In the genomic region with DNA sequence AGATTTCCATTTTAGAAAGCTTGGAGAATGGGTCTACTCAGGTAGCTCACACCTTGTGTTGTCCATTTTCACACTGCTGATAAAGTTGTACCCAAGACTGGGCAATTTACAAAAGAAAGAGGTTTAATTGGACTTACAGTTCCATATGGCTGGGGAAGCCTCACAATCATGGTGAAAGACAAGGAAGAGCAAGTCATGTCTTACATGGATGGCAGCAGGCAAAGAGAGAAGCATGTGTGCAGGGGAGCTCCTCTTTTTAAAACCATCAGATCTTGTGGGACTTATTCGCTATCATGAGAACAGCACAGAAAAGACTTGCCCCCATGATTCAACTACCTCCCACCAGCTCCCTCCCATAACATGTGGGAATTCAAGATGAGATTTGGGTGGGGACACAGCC, we compare ENCODE assay signal across 7 cellular contexts. TPM values are rescaled to one million over a fixed set of nuclear protein-coding genes. Genes with fewer than 3 reads are reported as not detected.
DNase-seq lines count a peak whose midpoint lies in the region; ATAC-seq, FAIRE-seq and TF ChIP-seq lines count a peak whose summit lies in the region.
"Not testable (repeated sequence)": the region's sequence is repeated elsewhere in the genome, so short reads cannot be mapped to it uniquely, and the experiment has no call there.

No MANE protein-coding gene starts in this region.

- no CpG with 5 or more reads among the region's 1 CpG for WGBS in IMR-90 (ENCODE audit: extremely low coverage in 2 of 2, insufficient read length in 1 of 2), 2 experiments
- WGBS in mesenchymal stem cell, result 100% methylated on average over 1 of the region's 1 CpG

- not testable (repeated sequence) for H3K23ac ChIP-seq in IMR-90 (ENCODE audit: low read depth, low read length); mesenchymal stem cell (ENCODE audit: low read length in 2 of 2)

- H3K4me3 ChIP-seq in Caco-2 (ENCODE audit: low read depth, low read length); IMR-90 (ENCODE audit: insufficient read depth, low read depth, low read length); astrocyte (ENCODE audit: insufficient read depth, low read depth, low read length); mesenchymal stem cell (ENCODE audit: insufficient read depth in 1 of 2, low read depth in 1 of 2, low read length in 2 of 2); tibial artery: not testable (repeated sequence)

- not testable (repeated sequence) for H3K9ac ChIP-seq in IMR-90 (ENCODE audit: low read depth, low read length); astrocyte (ENCODE audit: low read length)
- H3K9ac ChIP-seq in mesenchymal stem cell (ENCODE audit: low read length), result peak overlapping the region; percentile 30

- peak overlapping the region; percentile 61 to 72; a peak in 3 of 4 replicates for H4K8ac ChIP-seq in IMR-90 (ENCODE audit: low read depth in 2 of 2, low read length in 2 of 2)
- H4K8ac ChIP-seq in mesenchymal stem cell (ENCODE audit: low read length), result peak overlapping the region; percentile 80

- not testable (repeated sequence) for H3K27me3 ChIP-seq in Caco-2 (replicated peaks; ENCODE audit: control insufficient read depth, insufficient read depth, low read length); IMR-90 (ENCODE audit: control insufficient read depth, insufficient read depth, low read length); astrocyte (ENCODE audit: insufficient read depth, low read length); mesenchymal stem cell (ENCODE audit: control insufficient read depth in 1 of 2, insufficient read depth in 1 of 2, low read length in 2 of 2); tibial artery

- peak overlapping the region; percentile 82 for H4K5ac ChIP-seq in IMR-90 (ENCODE audit: low read depth, low read length)

- H4K20me1 ChIP-seq in IMR-90 (ENCODE audit: insufficient read depth, low read length); astrocyte (ENCODE audit: insufficient read depth, low read length): not testable (repeated sequence)

- not testable (repeated sequence) for BruUV-seq in Caco-2 (replicated peaks; lab: Mats Ljungman, UMichigan); IMR-90 (replicated peaks; lab: Mats Ljungman, UMichigan)

- H2BK20ac ChIP-seq in IMR-90 (ENCODE audit: low read depth, low read length), result peak overlapping the region; percentile 84

- TF ChIP-seq RAD21 in IMR-90 (IDR thresholded peaks at IDR 0.05; ENCODE audit: low read length), result not testable (repeated sequence)

- not testable (repeated sequence) for H3K36me3 ChIP-seq in Caco-2 (ENCODE audit: control insufficient read depth, insufficient read depth, low read length); IMR-90 (ENCODE audit: control insufficient read depth, insufficient read depth, low read length); astrocyte (ENCODE audit: insufficient read depth, low read length); mesenchymal stem cell (ENCODE audit: control insufficient read depth in 1 of 2, insufficient read depth in 2 of 2, low read depth in 1 of 2, low read length in 2 of 2); tibial artery

- ATAC-seq in IMR-90 (ENCODE audit: low read depth); central memory CD8-positive, alpha-beta T cell (replicated peaks; ENCODE audit: extremely low read depth, poor library complexity, severe bottlenecking): not testable (repeated sequence)

- peaks cover 20% of the 10 kb centered on the region for H3K9me3 ChIP-seq in Caco-2
- H3K9me3 ChIP-seq in IMR-90 (ENCODE audit: control insufficient read depth, insufficient read depth, low read length); astrocyte (ENCODE audit: insufficient read depth, low read depth, low read length); mesenchymal stem cell (ENCODE audit: control insufficient read depth, low read length); tibial artery: not testable (repeated sequence)

- intact Hi-C loops in Caco-2 (cut with micrococcal nuclease; ENCODE audit: unreplicated experiment); IMR-90 (cut with micrococcal nuclease); tibial artery (cut with DNase I; ENCODE audit: low total_unique reads): not testable (repeated sequence)

- DNase-seq in Caco-2; IMR-90; astrocyte (ENCODE audit: low read depth); central memory CD8-positive, alpha-beta T cell (ENCODE audit: low spot score in 2 of 2); endothelial cell (ENCODE audit: low spot score); mesenchymal stem cell; tibial artery: not testable (repeated sequence)

- FAIRE-seq in astrocyte (lab: Jason Lieb, UNC), result not testable (repeated sequence)

- not testable (repeated sequence) for TF ChIP-seq POLR2A in IMR-90 (IDR thresholded peaks at IDR 0.05; ENCODE audit: low read depth, low read length)

- H3K18ac ChIP-seq in IMR-90 (ENCODE audit: low read depth, low read length), result peak overlapping the region; percentile 95
- H3K18ac ChIP-seq in mesenchymal stem cell (ENCODE audit: low read depth in 1 of 2, low read length in 2 of 2), result not testable (repeated sequence)

- peak overlapping the region; percentile 84; the same call in 1 of the 2 replicates for H3K27ac ChIP-seq in IMR-90 (ENCODE audit: insufficient read depth, low read length)
- H3K27ac ChIP-seq in astrocyte (ENCODE audit: low read depth, low read length); mesenchymal stem cell (ENCODE audit: low read length, poor library complexity, severe bottlenecking): not testable (repeated sequence)
- H3K27ac ChIP-seq in tibial artery, result peak overlapping the region; percentile 54 to 65

- TF ChIP-seq CTCF in Caco-2 (IDR thresholded peaks at IDR 0.05; ENCODE audit: insufficient read depth in 1 of 2, low read depth in 1 of 2, low read length in 1 of 2, severe bottlenecking in 1 of 2, unreplicated experiment in 1 of 2); IMR-90 (conservative IDR thresholded peaks at IDR 0.05; ENCODE audit: low read depth, low read length); astrocyte (IDR thresholded peaks at IDR 0.05; ENCODE audit: insufficient read depth, low read depth, low read length); endothelial cell (IDR thresholded peaks at IDR 0.05; ENCODE audit: unreplicated experiment); tibial artery (IDR thresholded peaks at IDR 0.05): not testable (repeated sequence)

- POLR2A ChIA-PET in Caco-2 (lab: Charles Lee); IMR-90 (lab: Charles Lee; ENCODE audit: unreplicated experiment): not testable (repeated sequence)

- not testable (repeated sequence) for H2AFZ ChIP-seq in IMR-90 (replicated peaks; ENCODE audit: low read length, poor library complexity); astrocyte (ENCODE audit: low read depth, low read length); mesenchymal stem cell (ENCODE audit: low read depth, low read length)

- H3K27ac Mint-ChIP-seq in Caco-2 (ENCODE audit: unreplicated experiment), result peak overlapping the region; percentile 38
- H3K27ac Mint-ChIP-seq in astrocyte (ENCODE audit: unreplicated experiment); endothelial cell (ENCODE audit: unreplicated experiment): not testable (repeated sequence)
- H3K27ac Mint-ChIP-seq in central memory CD8-positive, alpha-beta T cell (ENCODE audit: low read depth), result peak overlapping the region; percentile 9

- not testable (repeated sequence) for H3K4me2 ChIP-seq in IMR-90 (ENCODE audit: low read depth, low read length); mesenchymal stem cell (ENCODE audit: low read length, poor library complexity, severe bottlenecking)
- peak overlapping the region; percentile 16 for H3K4me2 ChIP-seq in astrocyte (ENCODE audit: low read length)

- H3K4me1 ChIP-seq in Caco-2; mesenchymal stem cell (ENCODE audit: control insufficient read depth, insufficient read depth, low read depth, low read length): not testable (repeated sequence)
- peaks cover 10% of the 10 kb centered on the region for H3K4me1 ChIP-seq in IMR-90 (ENCODE audit: control insufficient read depth, insufficient read depth, low read length)
- H3K4me1 ChIP-seq in astrocyte (ENCODE audit: insufficient read depth, low read length), result peaks cover 10% of the 10 kb centered on the region
- peaks cover 0 to 30% (median 16%) of the 10 kb centered on the region in 4 donors for H3K4me1 ChIP-seq in tibial artery

- peaks cover 16% of the 10 kb centered on the region for H3K9me1 ChIP-seq in IMR-90 (ENCODE audit: insufficient read depth, low read length)

- CTCF ChIA-PET in Caco-2 (lab: Charles Lee); IMR-90 (lab: Yijun Ruan, JAX): not testable (repeated sequence)

- H4K91ac ChIP-seq in IMR-90 (ENCODE audit: insufficient read depth, low read depth, low read length), result peak overlapping the region; percentile 92
- H4K91ac ChIP-seq in mesenchymal stem cell (ENCODE audit: low read length), result not testable (repeated sequence)

- H3K79me1 ChIP-seq in IMR-90 (ENCODE audit: low read depth in 1 of 2, low read length in 2 of 2) (peaks cover 41 to 75% of the 10 kb centered on the region in 2 experiments), mesenchymal stem cell (replicated peaks; ENCODE audit: low read length, poor library complexity, severe bottlenecking) (peaks cover 29% of the 10 kb centered on the region)

- peak overlapping the region; percentile 80; the same call in 1 of the 2 replicates for H3K14ac ChIP-seq in IMR-90 (replicated peaks; ENCODE audit: low read depth, low read length)
- not testable (repeated sequence) for H3K14ac ChIP-seq in mesenchymal stem cell (ENCODE audit: low read length in 2 of 2)

- peak overlapping the region in 1 of 2 experiments; percentile 3 for H2BK12ac ChIP-seq in mesenchymal stem cell (ENCODE audit: low read length in 2 of 2)

- H3K4ac ChIP-seq in IMR-90 (ENCODE audit: low read depth, low read length), result peak overlapping the region; percentile 76
- not testable (repeated sequence) for H3K4ac ChIP-seq in mesenchymal stem cell (ENCODE audit: low read depth in 1 of 2, low read length in 2 of 2)

- peak overlapping the region; percentile 95 for H2AK5ac ChIP-seq in IMR-90 (ENCODE audit: low read depth, low read length)
- not testable (repeated sequence) for H2AK5ac ChIP-seq in mesenchymal stem cell (ENCODE audit: low read length, severe bottlenecking)

- H3K4me3 Mint-ChIP-seq in Caco-2 (ENCODE audit: unreplicated experiment); central memory CD8-positive, alpha-beta T cell: not testable (repeated sequence)
- peak overlapping the region; percentile 74 for H3K4me3 Mint-ChIP-seq in astrocyte (ENCODE audit: unreplicated experiment)
- peak overlapping the region; percentile 23 for H3K4me3 Mint-ChIP-seq in endothelial cell (ENCODE audit: unreplicated experiment)

- H2AK9ac ChIP-seq in IMR-90 (replicated peaks; ENCODE audit: low read depth, low read length, poor library complexity), result not testable (repeated sequence)

- H3K27me3 Mint-ChIP-seq in Caco-2 (ENCODE audit: insufficient read depth, unreplicated experiment); astrocyte (ENCODE audit: low read depth, unreplicated experiment); central memory CD8-positive, alpha-beta T cell; endothelial cell (ENCODE audit: unreplicated experiment): not testable (repeated sequence)

- not testable (repeated sequence) for H3K36me3 Mint-ChIP-seq in Caco-2 (ENCODE audit: insufficient read depth, unreplicated experiment); central memory CD8-positive, alpha-beta T cell (ENCODE audit: insufficient read depth)
- H3K36me3 Mint-ChIP-seq in astrocyte (ENCODE audit: low read depth, unreplicated experiment) (peaks cover 21% of the 10 kb centered on the region), endothelial cell (ENCODE audit: low read depth, unreplicated experiment) (peaks cover 24% of the 10 kb centered on the region)

- in situ Hi-C loops in IMR-90 (cut with MboI; ENCODE audit: low sequenced_read_pairs), result not testable (repeated sequence)

- peaks cover 13% of the 10 kb centered on the region for H3K79me2 ChIP-seq in astrocyte (ENCODE audit: insufficient read depth, low read length)

- not testable (repeated sequence) for H3K4me1 Mint-ChIP-seq in Caco-2 (ENCODE audit: low read depth, unreplicated experiment); central memory CD8-positive, alpha-beta T cell; endothelial cell (ENCODE audit: unreplicated experiment)
- peaks cover 13% of the 10 kb centered on the region for H3K4me1 Mint-ChIP-seq in astrocyte (ENCODE audit: low read depth, unreplicated experiment)

- H2BK120ac ChIP-seq in IMR-90 (ENCODE audit: low read depth, low read length), result peak overlapping the region; percentile 87
- H2BK120ac ChIP-seq in mesenchymal stem cell (ENCODE audit: low read depth, low read length), result not testable (repeated sequence)

- H2BK15ac ChIP-seq in IMR-90 (ENCODE audit: low read depth, low read length), result peak overlapping the region; percentile 68; the same call in 2 of the 3 replicates
- not testable (repeated sequence) for H2BK15ac ChIP-seq in mesenchymal stem cell (ENCODE audit: low read depth, poor library complexity, severe bottlenecking)

- H3K9me3 Mint-ChIP-seq in Caco-2 (ENCODE audit: unreplicated experiment) (peaks cover 35% of the 10 kb centered on the region), astrocyte (ENCODE audit: unreplicated experiment) (peaks cover 32% of the 10 kb centered on the region), endothelial cell (ENCODE audit: unreplicated experiment) (peaks cover 16% of the 10 kb centered on the region)
- not testable (repeated sequence) for H3K9me3 Mint-ChIP-seq in central memory CD8-positive, alpha-beta T cell

- H3K56ac ChIP-seq in IMR-90 (ENCODE audit: extremely low read depth, insufficient read depth, low read length), result not testable (repeated sequence)

- peak overlapping the region; percentile 87 for H2BK5ac ChIP-seq in IMR-90 (ENCODE audit: low read depth, low read length, poor library complexity, severe bottlenecking)
- H2BK5ac ChIP-seq in mesenchymal stem cell (ENCODE audit: low read depth, low read length, poor library complexity, severe bottlenecking), result not testable (repeated sequence)

- dilution Hi-C loops in IMR-90 (cut with HindIII; ENCODE audit: low sequenced_read_pairs, unreplicated experiment), result not testable (repeated sequence)

RNA-seq across cellular contexts. Expression of gene PKNOX1, which starts 23.6 kb away (rescaled TPM):
- total RNA-seq in Caco-2 (2022), result 10.7 TPM in 2 replicates
- total RNA-seq in IMR-90 (2012; rRNA removed), result 35.0 and 48.3 TPM in 2 replicates
- polyA plus RNA-seq in IMR-90 (2012; rRNA removed), result 51.5 and 61.0 TPM in 2 replicates
- polyA plus RNA-seq in IMR-90 (2012; cell fraction: cytosol; rRNA removed), result 12.0 and 47.8 TPM in 2 replicates
- polyA plus RNA-seq in IMR-90 (2012; cell fraction: nucleus; rRNA removed; ENCODE audit: low replicate concordance), result 46.2 and 70.3 TPM in 2 replicates
- 9.8 and 11.2 TPM in 2 replicates for total RNA-seq in astrocyte
- total RNA-seq in endothelial cell (ENCODE audit: unreplicated experiment), result 8.2 TPM
- polyA plus RNA-seq in mesenchymal stem cell (2013, experiment 1 of 2), result 10.6 TPM
- polyA plus RNA-seq in mesenchymal stem cell (2013, experiment 2 of 2), result 10.5 TPM
